In genomic region chr11:69637956-69638871, GRCh38 we compare ENCODE assay signal across 1 cellular context.
TF ChIP-seq lines count a peak whose summit lies in the region.

No MANE protein-coding gene starts in this region.

TF ChIP-seq in HepG2, 621 proteins besides CTCF, POLR2A, EP300 and RAD21:
- TF ChIP-seq POGK (CRISPR knock-in tag; conservative IDR thresholded peaks at IDR 0.05): 0 out of 2 replicates have a peak, but pooled peaks have one; percentile 17
- no peak for TF ChIP-seq ZNF329 (CRISPR knock-in tag; IDR thresholded peaks at IDR 0.05; ENCODE audit: low read depth)
